In genomic region chr6:50030777-50031562, GRCh38 we compare ENCODE assay signal across 10 cellular contexts. TPM values are rescaled to one million over a fixed set of nuclear protein-coding genes. Genes with fewer than 3 reads are reported as not detected.
DNase-seq lines count a peak whose midpoint lies in the region; ATAC-seq and TF ChIP-seq lines count a peak whose summit lies in the region.
"Had no signal": no experiment of that assay in that cellular context is flagged by ENCODE, and none has a peak within 500 bp of the region (broad histone marks: within the 10 kb centered on the region; RNA-seq: fewer than 3 reads in every experiment).

No MANE protein-coding gene starts in this region.

- H3K27ac Mint-ChIP-seq in CD14-positive monocyte = no peak overlapping the region

- H3K27me3 ChIP-seq in left lung = no peaks in the 10 kb centered on the region

- H3K4me1 ChIP-seq in left lung = no peaks in the 10 kb centered on the region
- H3K4me1 ChIP-seq: psoas muscle had no signal

- H3K9me3 ChIP-seq in left lung = no peaks in the 10 kb centered on the region
- H3K9me3 ChIP-seq: psoas muscle had no signal

- intact Hi-C loops in left lung (cut with DNase I) = no loop called here
- intact Hi-C loops in CD14-positive monocyte (cut with micrococcal nuclease) = no loop called here
- intact Hi-C loops in Right ventricle myocardium inferior (cut with DNase I) = no loop called here

- peak; percentile 89 for ATAC-seq in HG03432 (IDR thresholded peaks at IDR 0.05; ENCODE audit: unreplicated experiment)
- ATAC-seq in left lung = peak; percentile 31
- ATAC-seq in HG02973 (IDR thresholded peaks at IDR 0.05; ENCODE audit: unreplicated experiment) = no peak
- no peak for ATAC-seq in Right ventricle myocardium inferior
- ATAC-seq: psoas muscle had no signal

- H3K4me3 Mint-ChIP-seq in CD14-positive monocyte = no peak overlapping the region

- DNase-seq in GM03348 (ENCODE audit: low spot score) = peak; percentile 5
- peak; percentile 6 for DNase-seq in RPMI7951 (ENCODE audit: low read depth)
- no peak for DNase-seq in left lung
- DNase-seq in CD14-positive monocyte (ENCODE audit: low spot score) = no peak
- DNase-seq in Right ventricle myocardium inferior (ENCODE audit: missing footprints) = no peak
- no peak for DNase-seq in activated CD4-positive, CD25-positive, alpha-beta regulatory T cell treated with anti-CD3 and anti-CD28 coated beads, Interleukin-2, amount 50 U/mL, for 72 hours
- DNase-seq: amniotic stem cell had no signal

- peaks cover 0 to 2% (median 1%) of the 10 kb centered on the region in 3 donors for H3K27me3 Mint-ChIP-seq in CD14-positive monocyte (ENCODE audit: low read depth in 3 of 3)

- no peaks in the 10 kb centered on the region for H3K4me1 Mint-ChIP-seq in CD14-positive monocyte

- H3K36me3 ChIP-seq in left lung = no peaks in the 10 kb centered on the region

- H3K36me3 Mint-ChIP-seq in CD14-positive monocyte = no peaks in the 10 kb centered on the region

- no peak for TF ChIP-seq CTCF in left lung (IDR thresholded peaks at IDR 0.05)
- no peak for TF ChIP-seq CTCF in CD14-positive monocyte (IDR thresholded peaks at IDR 0.05)

- no peak overlapping the region for H3K4me3 ChIP-seq in left lung
- H3K4me3 ChIP-seq: psoas muscle had no signal

- H3K9me3 Mint-ChIP-seq in CD14-positive monocyte = peaks cover 0 to 5% (median under 1%) of the 10 kb centered on the region in 7 donors

- H3K27ac ChIP-seq in left lung = no peak overlapping the region
- H3K27ac ChIP-seq: psoas muscle had no signal

RNA-seq across cellular contexts. Expression of gene DEFB110, which starts 9.2 kb away (rescaled TPM):
- not detected in 2 replicates for total RNA-seq in RPMI7951 (2014; rRNA removed; shearing (Covaris generic))
- total RNA-seq in left lung (not detected), Right ventricle myocardium inferior (not detected)
- not detected for polyA plus RNA-seq in CD14-positive monocyte
- total RNA-seq: psoas muscle had no signal
- polyA plus RNA-seq: psoas muscle had no signal

RNA-seq across cellular contexts. Expression of gene DEFB112, which starts 18.8 kb away (rescaled TPM):
- not detected in 2 replicates for total RNA-seq in RPMI7951 (2014; rRNA removed; shearing (Covaris generic))
- total RNA-seq in left lung (not detected), Right ventricle myocardium inferior (not detected)
- polyA plus RNA-seq in CD14-positive monocyte = not detected
- total RNA-seq: psoas muscle had no signal
- polyA plus RNA-seq: psoas muscle had no signal

Comparison
In these comparisons a context has a peak if more than half of its experiments do, and no peak if none do; other contexts are left out.
1. DNase-seq: peak in GM03348 (single experiment) and RPMI7951 (single experiment); none in left lung (0 of 2), CD14-positive monocyte (single experiment), Right ventricle myocardium inferior (single experiment) and activated CD4-positive, CD25-positive, alpha-beta regulatory T cell treated with anti-CD3 and anti-CD28 coated beads, Interleukin-2, amount 50 U/mL, for 72 hours (single experiment).
2. ATAC-seq: peak in HG03432 (single experiment) and left lung (single experiment); none in HG02973 (single experiment) and Right ventricle myocardium inferior (single experiment).